1 cellular context compared by ENCODE assay signal in the genomic region with DNA sequence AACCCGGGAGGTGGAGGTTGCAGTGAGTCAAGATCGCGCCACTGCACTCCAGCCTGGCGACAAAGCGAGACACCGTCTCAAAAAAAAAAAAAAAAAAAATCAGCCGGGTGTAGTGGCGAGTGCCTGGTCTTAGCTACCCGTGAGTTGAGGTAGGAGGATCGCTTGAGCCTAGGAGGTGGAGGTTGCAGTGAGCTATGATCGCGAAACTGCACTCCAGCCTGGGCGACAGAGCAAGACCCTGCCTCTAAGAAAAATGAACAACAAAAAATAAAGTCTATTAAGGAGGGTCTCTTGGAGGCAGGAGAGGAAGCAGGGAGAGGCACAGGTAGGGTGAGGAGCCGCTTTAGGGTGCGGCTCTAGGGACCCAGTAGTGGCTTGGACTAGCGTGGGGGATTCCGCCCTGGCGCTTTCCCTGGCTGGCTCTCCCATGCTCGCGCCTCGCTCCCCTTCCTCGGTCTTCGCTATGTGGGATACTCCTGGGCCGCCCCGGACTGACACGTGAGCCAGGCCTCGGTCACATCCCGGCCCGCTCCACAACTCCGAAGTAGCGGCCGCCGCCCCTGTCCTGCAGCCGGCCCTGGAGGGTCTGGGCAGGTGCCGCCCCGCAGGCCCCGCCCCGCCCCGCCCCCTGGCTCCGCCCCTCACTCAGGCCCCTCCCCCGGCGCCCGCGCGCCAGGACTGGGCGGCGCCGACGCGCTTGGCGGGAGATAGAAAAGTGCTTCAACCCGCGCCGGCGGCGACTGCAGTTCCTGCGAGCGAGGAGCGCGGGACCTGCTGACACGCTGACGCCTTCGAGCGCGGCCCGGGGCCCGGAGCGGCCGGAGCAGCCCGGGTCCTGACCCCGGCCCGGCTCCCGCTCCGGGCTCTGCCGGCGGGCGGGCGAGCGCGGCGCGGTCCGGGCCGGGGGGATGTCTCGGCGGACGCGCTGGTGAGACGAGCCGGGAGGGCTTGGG.
TF ChIP-seq lines count a peak whose summit lies in the region.

MYBL2 (plus strand) TSS at position 739 of the 953 bp plus-strand sequence; CDS start at position 909, 170 bp downstream.

TF ChIP-seq in HEK293, 187 proteins besides CTCF, POLR2A, EP300 and RAD21 (continued from another document):
- TF ChIP-seq, protein P1, sequence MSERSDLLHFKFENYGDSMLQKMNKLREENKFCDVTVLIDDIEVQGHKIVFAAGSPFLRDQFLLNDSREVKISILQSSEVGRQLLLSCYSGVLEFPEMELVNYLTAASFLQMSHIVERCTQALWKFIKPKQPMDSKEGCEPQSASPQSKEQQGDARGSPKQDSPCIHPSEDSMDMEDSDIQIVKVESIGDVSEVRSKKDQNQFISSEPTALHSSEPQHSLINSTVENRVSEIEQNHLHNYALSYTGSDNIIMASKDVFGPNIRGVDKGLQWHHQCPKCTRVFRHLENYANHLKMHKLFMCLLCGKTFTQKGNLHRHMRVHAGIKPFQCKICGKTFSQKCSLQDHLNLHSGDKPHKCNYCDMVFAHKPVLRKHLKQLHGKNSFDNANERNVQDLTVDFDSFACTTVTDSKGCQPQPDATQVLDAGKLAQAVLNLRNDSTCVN (tag by site-specific recombination; optimal IDR thresholded peaks at IDR 0.05), result peak; percentile 46
- TF ChIP-seq, protein P2, sequence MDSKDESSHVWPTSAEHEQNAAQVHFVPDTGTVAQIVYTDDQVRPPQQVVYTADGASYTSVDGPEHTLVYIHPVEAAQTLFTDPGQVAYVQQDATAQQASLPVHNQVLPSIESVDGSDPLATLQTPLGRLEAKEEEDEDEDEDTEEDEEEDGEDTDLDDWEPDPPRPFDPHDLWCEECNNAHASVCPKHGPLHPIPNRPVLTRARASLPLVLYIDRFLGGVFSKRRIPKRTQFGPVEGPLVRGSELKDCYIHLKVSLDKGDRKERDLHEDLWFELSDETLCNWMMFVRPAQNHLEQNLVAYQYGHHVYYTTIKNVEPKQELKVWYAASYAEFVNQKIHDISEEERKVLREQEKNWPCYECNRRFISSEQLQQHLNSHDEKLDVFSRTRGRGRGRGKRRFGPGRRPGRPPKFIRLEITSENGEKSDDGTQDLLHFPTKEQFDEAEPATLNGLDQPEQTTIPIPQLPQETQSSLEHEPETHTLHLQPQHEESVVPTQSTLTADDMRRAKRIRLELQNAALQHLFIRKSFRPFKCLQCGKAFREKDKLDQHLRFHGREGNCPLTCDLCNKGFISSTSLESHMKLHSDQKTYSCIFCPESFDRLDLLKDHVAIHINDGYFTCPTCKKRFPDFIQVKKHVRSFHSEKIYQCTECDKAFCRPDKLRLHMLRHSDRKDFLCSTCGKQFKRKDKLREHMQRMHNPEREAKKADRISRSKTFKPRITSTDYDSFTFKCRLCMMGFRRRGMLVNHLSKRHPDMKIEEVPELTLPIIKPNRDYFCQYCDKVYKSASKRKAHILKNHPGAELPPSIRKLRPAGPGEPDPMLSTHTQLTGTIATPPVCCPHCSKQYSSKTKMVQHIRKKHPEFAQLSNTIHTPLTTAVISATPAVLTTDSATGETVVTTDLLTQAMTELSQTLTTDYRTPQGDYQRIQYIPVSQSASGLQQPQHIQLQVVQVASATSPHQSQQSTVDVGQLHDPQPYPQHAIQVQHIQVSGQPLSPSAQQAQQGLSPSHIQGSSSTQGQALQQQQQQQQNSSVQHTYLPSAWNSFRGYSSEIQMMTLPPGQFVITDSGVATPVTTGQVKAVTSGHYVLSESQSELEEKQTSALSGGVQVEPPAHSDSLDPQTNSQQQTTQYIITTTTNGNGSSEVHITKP (tag by site-specific recombination; IDR thresholded peaks at IDR 0.05), result peak; percentile 82
- TF ChIP-seq KLF9 (tag by site-specific recombination; IDR thresholded peaks at IDR 0.05; ENCODE audit: low read depth), result peak; percentile 37; the same call in 1 of the 2 replicates
- peak; percentile 59 for TF ChIP-seq KLF1 (tag by site-specific recombination; IDR thresholded peaks at IDR 0.05)
- no peak for TF ChIP-seq ZNF791 (tag by site-specific recombination; IDR thresholded peaks at IDR 0.05)
